In genomic region chr7:26170663-26171062, GRCh38 we compare ENCODE assay signal across 28 cellular contexts.
"Had no signal": no experiment of that assay in that cellular context is flagged by ENCODE, and none has a peak within 500 bp of the region (broad histone marks: within the 10 kb centered on the region; RNA-seq: fewer than 3 reads in every experiment).

No MANE protein-coding gene starts in this region.

- DNase-seq: dermis blood vessel endothelial cell; effector memory CD4-positive, alpha-beta T cell; erythroblast; foreskin fibroblast; gastrocnemius medialis; head of caudate nucleus; left colon; mesendoderm; midbrain; naive thymus-derived CD4-positive, alpha-beta T cell; stimulated activated CD4-positive, alpha-beta T cell treated with anti-CD3 and anti-CD28 coated beads, Interleukin-12 subunit alpha, Interleukin-12 subunit beta, amount 100 ng/mL, for 4 hours; stimulated activated CD4-positive, alpha-beta T cell treated with anti-CD3 and anti-CD28 coated beads, Interleukin-1b, Interleukin-23, amount 100 ng/mL, for 48 hours; stimulated activated CD4-positive, alpha-beta T cell treated with anti-CD3 and anti-CD28 coated beads, Interleukin-4, amount 100 ng/mL, for 1 hour; stimulated activated CD8-positive, alpha-beta memory T cell treated with anti-CD3 and anti-CD28 coated beads, Interleukin-4, amount 100 ng/mL, for 48 hours; stimulated activated naive CD4-positive, alpha-beta T cell; stimulated activated naive CD8-positive, alpha-beta T cell treated with anti-CD3 and anti-CD28 coated beads, Interleukin-15, amount 100 ng/mL, for 72 hours; transverse colon had no signal

- H3K9me3 Mint-ChIP-seq: naive thymus-derived CD4-positive, alpha-beta T cell; stimulated activated naive CD8-positive, alpha-beta T cell treated with anti-CD3 and anti-CD28 coated beads, Interleukin-15, amount 100 ng/mL, for 72 hours had no signal

- H3K9me3 ChIP-seq: gastrocnemius medialis, suprapubic skin, transverse colon, vagina had no signal

- H2AFZ ChIP-seq: neural progenitor cell, parathyroid adenoma had no signal

- H3K27me3 ChIP-seq: gastrocnemius medialis, neural progenitor cell, suprapubic skin, transverse colon, vagina had no signal

- H3K36me3 ChIP-seq: neural progenitor cell, transverse colon, vagina had no signal

- H3K4me3 Mint-ChIP-seq: naive thymus-derived CD4-positive, alpha-beta T cell; nephron; neural progenitor cell; stimulated activated naive CD8-positive, alpha-beta T cell treated with anti-CD3 and anti-CD28 coated beads, Interleukin-15, amount 100 ng/mL, for 72 hours had no signal

- ATAC-seq: gastrocnemius medialis; left colon; naive thymus-derived CD4-positive, alpha-beta T cell; sciatic nerve; stimulated activated naive CD8-positive, alpha-beta T cell treated with anti-CD3 and anti-CD28 coated beads, Interleukin-15, amount 100 ng/mL, for 72 hours had no signal

- H3K9ac ChIP-seq: neural progenitor cell, parathyroid adenoma had no signal

- H3K4me1 ChIP-seq: gastrocnemius medialis, neural progenitor cell, parathyroid adenoma, vagina had no signal

- H3K27me3 Mint-ChIP-seq: naive thymus-derived CD4-positive, alpha-beta T cell; progenitor cell of endocrine pancreas; stimulated activated naive CD8-positive, alpha-beta T cell treated with anti-CD3 and anti-CD28 coated beads, Interleukin-15, amount 100 ng/mL, for 72 hours had no signal

- FAIRE-seq: endometrium, islet of Langerhans had no signal

- H3K4me1 Mint-ChIP-seq: nephron had no signal

- H3K27ac ChIP-seq: coronary artery, gastrocnemius medialis, neural progenitor cell, parathyroid adenoma, suprapubic skin, transverse colon, vagina had no signal

- H3K79me2 ChIP-seq: parathyroid adenoma had no signal

- H3K4me2 ChIP-seq: neural progenitor cell, smooth muscle cell had no signal

- H3K27ac Mint-ChIP-seq: nephron; neural progenitor cell; stimulated activated naive CD8-positive, alpha-beta T cell treated with anti-CD3 and anti-CD28 coated beads, Interleukin-15, amount 100 ng/mL, for 72 hours had no signal

- H3K4me3 ChIP-seq: coronary artery, gastrocnemius medialis, neural progenitor cell, smooth muscle cell, suprapubic skin, transverse colon, vagina had no signal
